14 cellular contexts compared by ENCODE assay signal in genomic region chr5:171714286-171714685, GRCh38.
A peak's percentile ranks its signal among the peaks of the same experiment; 100 is the strongest.
DNase-seq lines count a peak whose midpoint lies in the region; ATAC-seq and TF ChIP-seq lines count a peak whose summit lies in the region.
"Had no signal": no experiment of that assay in that cellular context is flagged by ENCODE, and none has a peak within 500 bp of the region (broad histone marks: within the 10 kb centered on the region; RNA-seq: fewer than 3 reads in every experiment).

No MANE protein-coding gene starts in this region.

- no peaks in the 10 kb centered on the region for H3K9me3 ChIP-seq in H9 (ENCODE audit: control insufficient read depth, low read depth, low read length)
- H3K9me3 ChIP-seq: BE2C had no signal

- H2AK5ac ChIP-seq in H9 (ENCODE audit: insufficient read length, low read length), result no peak overlapping the region

- no peak overlapping the region for H2BK12ac ChIP-seq in H9 (ENCODE audit: insufficient read length, low read depth, low read length)

- H2BK120ac ChIP-seq in H9 (ENCODE audit: low read depth, low read length, poor library complexity, severe bottlenecking), result no peak overlapping the region

- H3K4me1 Mint-ChIP-seq in H9 (peaks cover 2 to 14% of the 10 kb centered on the region in 2 experiments; a peak in 3 of 4 replicates), type B pancreatic cell (ENCODE audit: unreplicated experiment) (no peaks in the 10 kb centered on the region)

- H3K27ac Mint-ChIP-seq in H9, result no peak overlapping the region
- H3K27ac Mint-ChIP-seq in type B pancreatic cell, result no peak overlapping the region
- H3K27ac Mint-ChIP-seq: CD4-positive, alpha-beta T cell had no signal

- no peak overlapping the region for H3K4me3 Mint-ChIP-seq in H9
- H3K4me3 Mint-ChIP-seq in type B pancreatic cell, result no peak overlapping the region
- H3K4me3 Mint-ChIP-seq: CD4-positive, alpha-beta T cell had no signal

- no peak overlapping the region for H4K91ac ChIP-seq in H9 (ENCODE audit: insufficient read length, low read depth, low read length)

- H3K9me3 Mint-ChIP-seq in H9 (peaks cover 0 to 2% of the 10 kb centered on the region in 2 experiments; a peak in 3 of 5 replicates), type B pancreatic cell (no peaks in the 10 kb centered on the region)
- H3K9me3 Mint-ChIP-seq: CD4-positive, alpha-beta T cell had no signal

- H3K9ac ChIP-seq in H9 (ENCODE audit: extremely low read depth, insufficient read length, low read length), result no peak overlapping the region
- H3K9ac ChIP-seq: GM23248 had no signal

- no peak overlapping the region for H3K27ac ChIP-seq in H9 (ENCODE audit: insufficient read length, low read depth, low read length)
- H3K27ac ChIP-seq: GM23248 had no signal

- peak; percentile 10 for DNase-seq in H9
- DNase-seq in NCI-H69 (lab: John Stamatoyannopoulos, UW), result peak; percentile 22
- DNase-seq in islet precursor cell, result peak; percentile 18
- peak; percentile 52 for DNase-seq in type B pancreatic cell (ENCODE audit: extremely low spot score, unreplicated experiment)
- no peak for DNase-seq in NCI-H510A (lab: John Stamatoyannopoulos, UW)
- DNase-seq in NCI-H1436 treated with DMSO at 0.1 percent for 48 hours (lab: John Stamatoyannopoulos, UW), result no peak
- DNase-seq: ACHN; BE2C; C1 segment of cervical spinal cord; Caco-2; CD4-positive, alpha-beta T cell; GM23248; HCEC 1CT had no signal

- H2AFZ ChIP-seq in H9 (ENCODE audit: low read length), result no peak overlapping the region
- H2AFZ ChIP-seq: GM23248 had no signal

- H4K8ac ChIP-seq in H9 (replicated peaks; ENCODE audit: insufficient read length, low read depth, low read length), result no peak overlapping the region

- H2BK20ac ChIP-seq in H9 (ENCODE audit: low read depth, low read length, poor library complexity, severe bottlenecking), result no peak overlapping the region

- H3K14ac ChIP-seq in H9 (ENCODE audit: insufficient read depth, low read length), result no peak overlapping the region

- no peak overlapping the region for H3K18ac ChIP-seq in H9 (ENCODE audit: insufficient read length, low read depth, low read length)

- no peak overlapping the region for H3T11ph ChIP-seq in H9 (ENCODE audit: low read length)

- ATAC-seq in HG03460 (IDR thresholded peaks at IDR 0.05; ENCODE audit: unreplicated experiment), result no peak

- no peaks in the 10 kb centered on the region for H3K79me1 ChIP-seq in H9 (ENCODE audit: insufficient read depth, low read depth, low read length, poor library complexity, severe bottlenecking)

- TF ChIP-seq CTCF in H9 (conservative IDR thresholded peaks at IDR 0.05) (no peak), type B pancreatic cell (conservative IDR thresholded peaks at IDR 0.05) (no peak)

- H2BK5ac ChIP-seq in H9 (ENCODE audit: insufficient read length, low read length), result no peak overlapping the region

- no peaks in the 10 kb centered on the region for H3K23me2 ChIP-seq in H9 (ENCODE audit: insufficient read length, low read depth, low read length, poor library complexity, severe bottlenecking)

- no peak overlapping the region for H4K5ac ChIP-seq in H9 (ENCODE audit: insufficient read length, low read depth, low read length)

- no peaks in the 10 kb centered on the region for H3K79me2 ChIP-seq in H9 (ENCODE audit: insufficient read depth, low read length)

- H3K36me3 Mint-ChIP-seq in H9 (ENCODE audit: insufficient read depth in 1 of 3, low read depth in 3 of 3), result no peaks in the 10 kb centered on the region
- H3K36me3 Mint-ChIP-seq in type B pancreatic cell, result no peaks in the 10 kb centered on the region

- H3K4ac ChIP-seq in H9 (ENCODE audit: low read depth, low read length), result no peak overlapping the region

- H3K4me1 ChIP-seq in H9 (ENCODE audit: insufficient read depth, low read length), result no peaks in the 10 kb centered on the region
- H3K4me1 ChIP-seq: BE2C, Caco-2 had no signal

- no peak overlapping the region for H3K23ac ChIP-seq in H9 (ENCODE audit: insufficient read length, low read depth, low read length)

- no peak overlapping the region for H3K4me2 ChIP-seq in H9 (ENCODE audit: insufficient read depth, insufficient read length, low read length)

- peaks cover 14% of the 10 kb centered on the region for H3K27me3 Mint-ChIP-seq in H9 (ENCODE audit: low read depth)
- peaks cover 8% of the 10 kb centered on the region for H3K27me3 Mint-ChIP-seq in type B pancreatic cell

- H2BK15ac ChIP-seq in H9 (ENCODE audit: low read depth, low read length), result no peak overlapping the region

- H4K20me1 ChIP-seq in H9 (ENCODE audit: control insufficient read depth, insufficient read depth, insufficient read length), result no peaks in the 10 kb centered on the region

- H3K27me3 ChIP-seq in H9 (ENCODE audit: insufficient read depth, low read length), result no peaks in the 10 kb centered on the region

- WGBS in H9 (ENCODE audit: extremely low coverage, insufficient read length, low lambda C conversion rate), result no CpG with 5 or more reads among the region's 2 CpGs

- H3K56ac ChIP-seq in H9 (ENCODE audit: insufficient read length, low read depth, low read length), result no peak overlapping the region

Comparison
In these comparisons a context has a peak if more than half of its experiments do, and no peak if none do; other contexts are left out.
1. DNase-seq: peak in H9 (single experiment), NCI-H69 (single experiment), islet precursor cell (single experiment) and type B pancreatic cell (single experiment); none in NCI-H510A (single experiment) and NCI-H1436 treated with DMSO at 0.1 percent for 48 hours (single experiment).